In the genomic region with DNA sequence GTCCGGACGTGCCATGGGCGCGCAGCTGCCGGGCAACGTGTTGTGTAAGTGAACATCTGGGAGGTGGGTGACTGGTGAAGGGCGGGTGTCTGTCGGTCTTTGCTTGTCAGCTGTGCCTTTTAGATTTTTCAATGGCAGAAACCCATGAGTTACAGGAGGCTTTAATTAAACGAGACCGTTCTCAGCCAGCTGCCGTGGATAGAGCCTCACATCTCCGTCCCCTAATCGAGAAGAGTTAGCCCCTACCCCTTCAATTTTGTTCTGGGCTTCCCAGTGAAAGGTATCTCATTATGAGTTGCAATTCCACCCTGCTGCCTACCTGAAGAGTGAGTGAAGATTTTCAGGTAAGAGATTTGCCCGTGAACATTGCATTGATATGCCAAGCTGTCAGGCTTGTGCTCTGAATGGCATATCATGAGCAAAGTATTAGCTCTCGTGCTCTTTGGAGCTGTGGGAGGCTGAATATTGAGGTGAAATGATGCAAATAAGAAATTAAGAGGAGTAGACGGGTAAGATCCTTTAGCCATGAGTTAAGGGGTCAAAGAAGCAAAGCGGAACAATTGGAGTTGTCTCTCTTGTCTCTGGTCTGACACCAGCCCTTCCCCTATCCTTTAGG, we compare ENCODE assay signal across 8 cellular contexts.
A peak's percentile ranks its signal among the peaks of the same experiment; 100 is the strongest.
DNase-seq lines count a peak whose midpoint lies in the region; ATAC-seq, FAIRE-seq and TF ChIP-seq lines count a peak whose summit lies in the region.

No MANE protein-coding gene starts in this region.

- H3K36me3 Mint-ChIP-seq in activated T-helper 1 cell treated with anti-CD3 and anti-CD28 coated beads, Interleukin-12 subunit alpha, Interleukin-12 subunit beta, Interleukin-2, Interleukin-4 antibody, amounts not matched to agents 30 ng/mL and 10 ng/mL and 1 ng/mL, durations not matched to agents 14 hours and 24 hours and 36 hours (ENCODE audit: low read depth) = no peaks in the 10 kb centered on the region
- H3K36me3 Mint-ChIP-seq in stimulated activated effector memory CD8-positive, alpha-beta T cell treated with anti-CD3 and anti-CD28 coated beads, Interleukin-12 subunit alpha, Interleukin-12 subunit beta, amount 100 ng/mL, for 72 hours = peaks cover 5% of the 10 kb centered on the region

- ATAC-seq in HG03280 (IDR thresholded peaks at IDR 0.05; ENCODE audit: unreplicated experiment) (peak; percentile 19), HG03135 (IDR thresholded peaks at IDR 0.05; ENCODE audit: unreplicated experiment) (no peak)
- ATAC-seq in stimulated activated effector memory CD8-positive, alpha-beta T cell treated with anti-CD3 and anti-CD28 coated beads, Interleukin-12 subunit alpha, Interleukin-12 subunit beta, amount 100 ng/mL, for 72 hours = peak; percentile 55

- DNase-seq in 8988T (peak; percentile 20), GM12892 (ENCODE audit: insufficient read length) (no peak), HCEC 1CT (no peak)
- DNase-seq in activated T-helper 1 cell treated with anti-CD3 and anti-CD28 coated beads, Interleukin-12 subunit alpha, Interleukin-12 subunit beta, Interleukin-2, Interleukin-4 antibody, amounts not matched to agents 30 ng/mL and 10 ng/mL and 1 ng/mL, durations not matched to agents 14 hours and 24 hours and 36 hours (ENCODE audit: low spot score) = no peak
- peak in 1 of 2 donors; percentile 51 for DNase-seq in stimulated activated effector memory CD8-positive, alpha-beta T cell treated with anti-CD3 and anti-CD28 coated beads, Interleukin-12 subunit alpha, Interleukin-12 subunit beta, amount 100 ng/mL, for 72 hours (ENCODE audit: low spot score in 2 of 2)

- H3K4me3 ChIP-seq in iPS-20b (ENCODE audit: low read length) = peak overlapping the region; percentile 74

- H3K27me3 Mint-ChIP-seq in activated T-helper 1 cell treated with anti-CD3 and anti-CD28 coated beads, Interleukin-12 subunit alpha, Interleukin-12 subunit beta, Interleukin-2, Interleukin-4 antibody, amounts not matched to agents 30 ng/mL and 10 ng/mL and 1 ng/mL, durations not matched to agents 14 hours and 24 hours and 36 hours (ENCODE audit: insufficient read depth) = peaks cover 21% of the 10 kb centered on the region

- FAIRE-seq in GM12892 (lab: Jason Lieb, UNC) = peak; percentile 76

- peak overlapping the region; percentile 59 for H3K4me3 Mint-ChIP-seq in activated T-helper 1 cell treated with anti-CD3 and anti-CD28 coated beads, Interleukin-12 subunit alpha, Interleukin-12 subunit beta, Interleukin-2, Interleukin-4 antibody, amounts not matched to agents 30 ng/mL and 10 ng/mL and 1 ng/mL, durations not matched to agents 14 hours and 24 hours and 36 hours
- no peak overlapping the region for H3K4me3 Mint-ChIP-seq in stimulated activated effector memory CD8-positive, alpha-beta T cell treated with anti-CD3 and anti-CD28 coated beads, Interleukin-12 subunit alpha, Interleukin-12 subunit beta, amount 100 ng/mL, for 72 hours

- H3K9me3 Mint-ChIP-seq in activated T-helper 1 cell treated with anti-CD3 and anti-CD28 coated beads, Interleukin-12 subunit alpha, Interleukin-12 subunit beta, Interleukin-2, Interleukin-4 antibody, amounts not matched to agents 30 ng/mL and 10 ng/mL and 1 ng/mL, durations not matched to agents 14 hours and 24 hours and 36 hours = no peaks in the 10 kb centered on the region
- no peaks in the 10 kb centered on the region for H3K9me3 Mint-ChIP-seq in stimulated activated effector memory CD8-positive, alpha-beta T cell treated with anti-CD3 and anti-CD28 coated beads, Interleukin-12 subunit alpha, Interleukin-12 subunit beta, amount 100 ng/mL, for 72 hours

- no peak overlapping the region for H3K27ac ChIP-seq in iPS-20b (ENCODE audit: low read length)

- H3K36me3 ChIP-seq in iPS-20b (ENCODE audit: insufficient read depth, low read depth, low read length) = no peaks in the 10 kb centered on the region

- H3K4me1 Mint-ChIP-seq in activated T-helper 1 cell treated with anti-CD3 and anti-CD28 coated beads, Interleukin-12 subunit alpha, Interleukin-12 subunit beta, Interleukin-2, Interleukin-4 antibody, amounts not matched to agents 30 ng/mL and 10 ng/mL and 1 ng/mL, durations not matched to agents 14 hours and 24 hours and 36 hours (ENCODE audit: low read depth) = peaks cover 4% of the 10 kb centered on the region
- no peaks in the 10 kb centered on the region for H3K4me1 Mint-ChIP-seq in stimulated activated effector memory CD8-positive, alpha-beta T cell treated with anti-CD3 and anti-CD28 coated beads, Interleukin-12 subunit alpha, Interleukin-12 subunit beta, amount 100 ng/mL, for 72 hours

- no peak for TF ChIP-seq POLR2A in GM12892 (IDR thresholded peaks at IDR 0.05; ENCODE audit: low read depth, low read length)

- peaks cover 28% of the 10 kb centered on the region for H3K27me3 ChIP-seq in iPS-20b (ENCODE audit: insufficient read depth, low read length)

- H3K27ac Mint-ChIP-seq in activated T-helper 1 cell treated with anti-CD3 and anti-CD28 coated beads, Interleukin-12 subunit alpha, Interleukin-12 subunit beta, Interleukin-2, Interleukin-4 antibody, amounts not matched to agents 30 ng/mL and 10 ng/mL and 1 ng/mL, durations not matched to agents 14 hours and 24 hours and 36 hours = no peak overlapping the region
- H3K27ac Mint-ChIP-seq in stimulated activated effector memory CD8-positive, alpha-beta T cell treated with anti-CD3 and anti-CD28 coated beads, Interleukin-12 subunit alpha, Interleukin-12 subunit beta, amount 100 ng/mL, for 72 hours = no peak overlapping the region

- intact Hi-C loops in activated T-helper 1 cell treated with anti-CD3 and anti-CD28 coated beads, Interleukin-12 subunit alpha, Interleukin-12 subunit beta, Interleukin-2, Interleukin-4 antibody, amounts not matched to agents 30 ng/mL and 10 ng/mL and 1 ng/mL, durations not matched to agents 14 hours and 24 hours and 36 hours (cut with micrococcal nuclease) = no loop called here

- no peaks in the 10 kb centered on the region for H3K4me1 ChIP-seq in iPS-20b (ENCODE audit: insufficient read depth, low read length)

- no peaks in the 10 kb centered on the region for H3K9me3 ChIP-seq in iPS-20b (ENCODE audit: insufficient read depth, low read depth, low read length)

- H3K9ac ChIP-seq in iPS-20b (ENCODE audit: low read depth, low read length) = peak overlapping the region; percentile 53; the same call in 1 of the 2 replicates
